8 cellular contexts compared by ENCODE assay signal in genomic region chr15:101293122-101293521, GRCh38. TPM values are rescaled to one million over a fixed set of nuclear protein-coding genes. Genes with fewer than 3 reads are reported as not detected.
A peak's percentile ranks its signal among the peaks of the same experiment; 100 is the strongest.
DNase-seq lines count a peak whose midpoint lies in the region; ATAC-seq and TF ChIP-seq lines count a peak whose summit lies in the region.

No MANE protein-coding gene starts in this region.

- peak overlapping the region; percentile 92 for H3K27ac Mint-ChIP-seq in activated naive CD4-positive, alpha-beta T cell treated with anti-CD3 and anti-CD28 coated beads for 36 hours

- no peaks in the 10 kb centered on the region for H3K9me3 Mint-ChIP-seq in activated naive CD4-positive, alpha-beta T cell treated with anti-CD3 and anti-CD28 coated beads for 36 hours

- H3K79me2 ChIP-seq in hepatocyte, result peaks cover 74% of the 10 kb centered on the region

- H3K4me2 ChIP-seq in hepatocyte, result peak overlapping the region; percentile 93

- H3K27me3 Mint-ChIP-seq in activated naive CD4-positive, alpha-beta T cell treated with anti-CD3 and anti-CD28 coated beads for 36 hours (ENCODE audit: low read depth), result no peaks in the 10 kb centered on the region

- TF ChIP-seq CTCF in WI38 (IDR thresholded peaks at IDR 0.05; ENCODE audit: low read depth, low read length) (no peak), hepatocyte (IDR thresholded peaks at IDR 0.05; ENCODE audit: poor library complexity) (no peak)

- 76% methylated on average over 10 of the region's 10 CpGs for WGBS in hepatocyte (ENCODE audit: low lambda C conversion rate, missing lambda C conversion rate)

- peak overlapping the region; percentile 92 for H3K4me3 Mint-ChIP-seq in activated naive CD4-positive, alpha-beta T cell treated with anti-CD3 and anti-CD28 coated beads for 36 hours

- H3K9me3 ChIP-seq in hepatocyte (ENCODE audit: low read depth), result no peaks in the 10 kb centered on the region
- H3K9me3 ChIP-seq in stomach smooth muscle (ENCODE audit: control insufficient read depth in 2 of 2, low read length in 2 of 2), result no peaks in the 10 kb centered on the region

- H3K36me3 ChIP-seq in hepatocyte (replicated peaks; ENCODE audit: insufficient read depth, low read depth) (no peaks in the 10 kb centered on the region), stomach smooth muscle (ENCODE audit: control insufficient read depth in 2 of 2, insufficient read depth in 2 of 2, low read length in 2 of 2) (peaks cover 4 to 7% of the 10 kb centered on the region in 2 donors)

- H3K4me3 ChIP-seq in WI38 (ENCODE audit: low read depth, low read length), result peak overlapping the region; percentile 98
- H3K4me3 ChIP-seq in hepatocyte, result peak overlapping the region; percentile 79
- peak overlapping the region; percentile 86 to 94 for H3K4me3 ChIP-seq in stomach smooth muscle (ENCODE audit: low read length in 2 of 2)

- no peak for ATAC-seq in GM18858 (IDR thresholded peaks at IDR 0.05; ENCODE audit: unreplicated experiment)

- H3K27ac ChIP-seq in hepatocyte, result peak overlapping the region; percentile 98
- no peak overlapping the region for H3K27ac ChIP-seq in stomach smooth muscle (ENCODE audit: low read length)

- H3K36me3 Mint-ChIP-seq in activated naive CD4-positive, alpha-beta T cell treated with anti-CD3 and anti-CD28 coated beads for 36 hours (ENCODE audit: low read depth), result peaks cover 39% of the 10 kb centered on the region

- no peak for DNase-seq in activated naive CD4-positive, alpha-beta T cell treated with anti-CD3 and anti-CD28 coated beads for 36 hours
- DNase-seq in activated naive CD4-positive, alpha-beta T cell treated with anti-CD3 and anti-CD28 coated beads, Interleukin-2, amount 50 U/mL, for 16 hours, result no peak
- DNase-seq in hepatocyte (ENCODE audit: low spot score) (no peak), DMS 273 (lab: John Stamatoyannopoulos, UW; ENCODE audit: unreplicated experiment) (no peak), SW480 (ENCODE audit: low spot score) (no peak)

- H3K27me3 ChIP-seq in hepatocyte (no peaks in the 10 kb centered on the region), stomach smooth muscle (ENCODE audit: control insufficient read depth in 1 of 2, insufficient read depth in 2 of 2, low read length in 2 of 2) (no peaks in the 10 kb centered on the region)

- intact Hi-C loops in activated naive CD4-positive, alpha-beta T cell treated with anti-CD3 and anti-CD28 coated beads for 36 hours (cut with micrococcal nuclease), result loop anchor here (5.0 to 10.0 kb wide), 2 partner anchors 432 to 691 kb away; partner anchors contain the start of genes ASB7, LINS1 and TARS3

- CTCF ChIA-PET in activated naive CD4-positive, alpha-beta T cell treated with anti-CD3 and anti-CD28 coated beads for 36 hours (lab: Charles Lee), result interaction anchor here (0.8 to 10.3 kb wide), 3 partner anchors 27 to 348 kb away, joined by 3 to 45 read pairs (median 3); no protein-coding TSS in a partner anchor

- peaks cover 50% of the 10 kb centered on the region for H3K4me1 Mint-ChIP-seq in activated naive CD4-positive, alpha-beta T cell treated with anti-CD3 and anti-CD28 coated beads for 36 hours (ENCODE audit: low read depth)

- peaks cover 28% of the 10 kb centered on the region for H4K20me1 ChIP-seq in hepatocyte (ENCODE audit: insufficient read depth, poor library complexity, severe bottlenecking)

- no peak overlapping the region for H2AFZ ChIP-seq in hepatocyte

- H3K9me2 ChIP-seq in hepatocyte (replicated peaks; ENCODE audit: insufficient read depth), result no peaks in the 10 kb centered on the region

- H3K4me1 ChIP-seq in hepatocyte (ENCODE audit: insufficient read depth) (peaks cover 21% of the 10 kb centered on the region), stomach smooth muscle (ENCODE audit: control insufficient read depth, insufficient read depth, low read length) (peaks cover 19% of the 10 kb centered on the region)

- peak overlapping the region in 1 of 2 donors; percentile 92 for H3K9ac ChIP-seq in stomach smooth muscle (ENCODE audit: low read length in 2 of 2)

RNA-seq across cellular contexts. Expression of gene SNRPA1, which starts 1.9 kb away (rescaled TPM):
- 100 to 1,000 TPM; 205 to 212 TPM for total RNA-seq in activated naive CD4-positive, alpha-beta T cell treated with anti-CD3 and anti-CD28 coated beads for 36 hours
- 40.0 and 54.7 TPM in 2 replicates for total RNA-seq in hepatocyte
- 110 and 117 TPM in 2 replicates for polyA plus RNA-seq in hepatocyte

RNA-seq across cellular contexts. Expression of gene SELENOS, which starts 15.8 kb away (rescaled TPM):
- 10 to 100 TPM; 13.1 to 15.3 TPM for total RNA-seq in activated naive CD4-positive, alpha-beta T cell treated with anti-CD3 and anti-CD28 coated beads for 36 hours
- total RNA-seq in hepatocyte, result 122 and 127 TPM in 2 replicates
- 158 and 192 TPM in 2 replicates for polyA plus RNA-seq in hepatocyte

RNA-seq across cellular contexts. Expression of gene CHSY1, which starts 41.3 kb away (rescaled TPM):
- 10 to 100 TPM; 19.5 to 21.8 TPM for total RNA-seq in activated naive CD4-positive, alpha-beta T cell treated with anti-CD3 and anti-CD28 coated beads for 36 hours
- total RNA-seq in hepatocyte, result 26.2 and 27.8 TPM in 2 replicates
- 20.4 and 22.5 TPM in 2 replicates for polyA plus RNA-seq in hepatocyte
